Comparison of ENCODE assay signal across 36 cellular contexts in genomic region chr19:33086955-33087354, GRCh38. TPM values are rescaled to one million over a fixed set of nuclear protein-coding genes. Genes with fewer than 3 reads are reported as not detected.
"Had no signal": no experiment of that assay in that cellular context is flagged by ENCODE, and none has a peak within 500 bp of the region (broad histone marks: within the 10 kb centered on the region; RNA-seq: fewer than 3 reads in every experiment).

No MANE protein-coding gene starts in this region.

- H3K27me3 ChIP-seq: ascending aorta, cardiac muscle cell had no signal

- H3K27ac ChIP-seq: ascending aorta, cardiac muscle cell, WERI-Rb-1 had no signal

- H3K4me3 ChIP-seq: ascending aorta, cardiac muscle cell had no signal

- DNase-seq: activated CD4-positive, alpha-beta memory T cell treated with anti-CD3 and anti-CD28 coated beads, Interleukin-2, amount 10 ng/mL, durations not matched to agents 7 days and 5 days; activated CD4-positive, alpha-beta T cell treated with anti-CD3 and anti-CD28 coated beads for 1 hour; activated CD4-positive, alpha-beta T cell treated with anti-CD3 and anti-CD28 coated beads for 36 hours; activated CD4-positive, alpha-beta T cell treated with anti-CD3 and anti-CD28 coated beads for 48 hours; activated CD4-positive, alpha-beta T cell treated with anti-CD3 and anti-CD28 coated beads, Interleukin-2, amount 10 ng/mL, durations not matched to agents 7 days and 5 days; activated CD4-positive, alpha-beta T cell treated with anti-CD3 and anti-CD28 coated beads, Interleukin-2, amount 50 U/mL, for 48 hours; activated CD4-positive, CD25-positive, alpha-beta regulatory T cell; activated CD8-positive, alpha-beta memory T cell treated with anti-CD3 and anti-CD28 coated beads for 24 hours; activated CD8-positive, alpha-beta memory T cell treated with anti-CD3 and anti-CD28 coated beads, Interleukin-2, amount 10 ng/mL, durations not matched to agents 7 days and 5 days; activated CD8-positive, alpha-beta memory T cell treated with anti-CD3 and anti-CD28 coated beads, Interleukin-2, amount 50 U/mL, for 48 hours; activated CD8-positive, alpha-beta T cell treated with anti-CD3 and anti-CD28 coated beads, Interleukin-2, amount 10 ng/mL, durations not matched to agents 7 days and 5 days; activated effector memory CD4-positive, alpha-beta T cell treated with Interleukin-2 at 50 U/mL for 16 hours; activated gamma-delta T cell; activated naive CD4-positive, alpha-beta T cell treated with anti-CD3 and anti-CD28 coated beads, Interleukin-2, amount 10 ng/mL, durations not matched to agents 7 days and 5 days; activated naive CD4-positive, alpha-beta T cell treated with Interleukin-2 at 50 U/mL for 16 hours; activated naive CD8-positive, alpha-beta T cell treated with anti-CD3 and anti-CD28 coated beads, Interleukin-2, amount 10 ng/mL, durations not matched to agents 7 days and 5 days; activated naive CD8-positive, alpha-beta T cell treated with anti-CD3 and anti-CD28 coated beads, Interleukin-2, amount 50 U/mL, for 24 hours; activated T-cell treated with anti-CD3 and anti-CD28 coated beads, Interleukin-2, amount 50 U/mL, for 24 hours; activated T-cell treated with anti-CD3 and anti-CD28 coated beads, Interleukin-2, amount 50 U/mL, for 48 hours; amygdala; anterior cingulate cortex; caudate nucleus; cerebellar nuclear complex; T-cell; T-helper 17 cell had no signal

- H3K9me3 ChIP-seq: ascending aorta had no signal

- ATAC-seq: activated CD4-positive, alpha-beta T cell treated with anti-CD3 and anti-CD28 coated beads for 36 hours; activated CD4-positive, CD25-positive, alpha-beta regulatory T cell treated with anti-CD3 and anti-CD28 coated beads, Interleukin-2, amount 50 U/mL, for 24 hours; activated CD8-positive, alpha-beta memory T cell treated with anti-CD3 and anti-CD28 coated beads, Interleukin-2, amount 10 ng/mL, durations not matched to agents 7 days and 5 days; activated CD8-positive, alpha-beta T cell treated with anti-CD3 and anti-CD28 coated beads, Interleukin-2, amount 10 ng/mL, durations not matched to agents 7 days and 5 days; activated naive CD8-positive, alpha-beta T cell treated with anti-CD3 and anti-CD28 coated beads, Interleukin-2, amount 50 U/mL, for 24 hours; T-cell; T-helper 17 cell; WTC11 had no signal

RNA-seq across cellular contexts. Expression of gene RHPN2, which starts 22.3 kb away (rescaled TPM):
- total RNA-seq: ascending aorta, T-helper 17 cell had no signal

RNA-seq across cellular contexts. Expression of gene WDR88, which starts 45.0 kb away (rescaled TPM):
- total RNA-seq: activated CD4-positive, alpha-beta memory T cell treated with anti-CD3 and anti-CD28 coated beads, Interleukin-2, amount 10 ng/mL, durations not matched to agents 7 days and 5 days; activated CD8-positive, alpha-beta memory T cell treated with anti-CD3 and anti-CD28 coated beads, Interleukin-2, amount 10 ng/mL, durations not matched to agents 7 days and 5 days; activated CD8-positive, alpha-beta T cell treated with anti-CD3 and anti-CD28 coated beads, Interleukin-2, amount 10 ng/mL, durations not matched to agents 7 days and 5 days; activated naive CD8-positive, alpha-beta T cell treated with anti-CD3 and anti-CD28 coated beads, Interleukin-2, amount 10 ng/mL, durations not matched to agents 7 days and 5 days; activated T-helper 2 cell treated with anti-CD3 and anti-CD28 coated beads, Interferon-gamma antibody, Interleukin-2, Interleukin-4, amounts not matched to agents 10 μg/mL and 5 μg/mL and 100 μg/mL, durations not matched to agents 14 hours and 24 hours and 36 hours; ascending aorta; bronchial epithelial cell; cardiac muscle cell; chondrocyte; T-helper 1 cell treated with Interleukin-12 subunit alpha and Interleukin-12 subunit beta and Interleukin-4 antibody, amounts not matched to agents 30 ng/mL and 1 ng/mL, for 36 hours; T-helper 17 cell; T-helper 2 cell treated with Interferon-gamma antibody and Interleukin-4, amounts not matched to agents 100 ng/mL and 5 ng/mL, for 36 hours had no signal
- polyA plus RNA-seq: adipose tissue had no signal
